ENCODE assay signal across 8 cellular contexts in genomic region chr9:76571288-76572204, GRCh38.
DNase-seq lines count a peak whose midpoint lies in the region; ATAC-seq and TF ChIP-seq lines count a peak whose summit lies in the region.

No MANE protein-coding gene starts in this region.

- peak; percentile 65 for ATAC-seq in activated CD4-positive, alpha-beta T cell treated with anti-CD3 and anti-CD28 coated beads for 36 hours
- ATAC-seq in HG02885 (IDR thresholded peaks at IDR 0.05; ENCODE audit: poor library complexity, unreplicated experiment) (peak; percentile 90), T-helper 17 cell (no peak), foreskin keratinocyte (peak; percentile 55), SK-N-SH treated with all-trans-retinoic acid at 6 μM for 48 hours (no peak)
- peak; percentile 88 for ATAC-seq in stimulated activated memory B cell treated with anti-CD40 and anti-IgM and Interleukin-4, amounts not matched to agents 10 μg/mL and 1 μg/mL and 100 μg/mL, for 72 hours

- H3K4me3 Mint-ChIP-seq in activated CD4-positive, alpha-beta T cell treated with anti-CD3 and anti-CD28 coated beads for 36 hours: peak overlapping the region; percentile 52
- H3K4me3 Mint-ChIP-seq in T-helper 17 cell: peak overlapping the region; percentile 10
- peak overlapping the region; percentile 55 for H3K4me3 Mint-ChIP-seq in stimulated activated memory B cell treated with anti-CD40 and anti-IgM and Interleukin-4, amounts not matched to agents 10 μg/mL and 1 μg/mL and 100 μg/mL, for 72 hours

- H3K9me3 Mint-ChIP-seq in activated CD4-positive, alpha-beta T cell treated with anti-CD3 and anti-CD28 coated beads for 36 hours (ENCODE audit: low read depth): peaks cover 12% of the 10 kb centered on the region
- peaks cover 11% of the 10 kb centered on the region for H3K9me3 Mint-ChIP-seq in stimulated activated memory B cell treated with anti-CD40 and anti-IgM and Interleukin-4, amounts not matched to agents 10 μg/mL and 1 μg/mL and 100 μg/mL, for 72 hours

- POLR2A ChIA-PET in activated CD4-positive, alpha-beta T cell treated with anti-CD3 and anti-CD28 coated beads for 36 hours (lab: Charles Lee): no interaction called here

- H3K4me1 Mint-ChIP-seq in activated CD4-positive, alpha-beta T cell treated with anti-CD3 and anti-CD28 coated beads for 36 hours: peaks cover 11% of the 10 kb centered on the region
- no peaks in the 10 kb centered on the region for H3K4me1 Mint-ChIP-seq in T-helper 17 cell
- peaks cover 10% of the 10 kb centered on the region for H3K4me1 Mint-ChIP-seq in stimulated activated memory B cell treated with anti-CD40 and anti-IgM and Interleukin-4, amounts not matched to agents 10 μg/mL and 1 μg/mL and 100 μg/mL, for 72 hours

- H3K27me3 ChIP-seq in foreskin keratinocyte (peaks cover 12% of the 10 kb centered on the region), adrenal gland (peaks cover 9% of the 10 kb centered on the region)

- DNase-seq in activated CD4-positive, alpha-beta T cell treated with anti-CD3 and anti-CD28 coated beads for 36 hours: peak; percentile 28
- no peak for DNase-seq in activated CD4-positive, alpha-beta T cell treated with anti-CD3 and anti-CD28 coated beads for 1 hour
- DNase-seq in T-helper 17 cell (no peak), foreskin keratinocyte (no peak), adrenal gland (no peak)

- TF ChIP-seq CTCF in foreskin keratinocyte (conservative IDR thresholded peaks at IDR 0.05) (no peak), adrenal gland (IDR thresholded peaks at IDR 0.05) (no peak)

- WGBS in adrenal gland, 4 donors: 11 to 18% (median 15%) methylated on average over 22 to 40 of the region's 40 CpGs

- H3K27ac Mint-ChIP-seq in activated CD4-positive, alpha-beta T cell treated with anti-CD3 and anti-CD28 coated beads for 36 hours: no peak overlapping the region
- no peak overlapping the region for H3K27ac Mint-ChIP-seq in T-helper 17 cell
- H3K27ac Mint-ChIP-seq in stimulated activated memory B cell treated with anti-CD40 and anti-IgM and Interleukin-4, amounts not matched to agents 10 μg/mL and 1 μg/mL and 100 μg/mL, for 72 hours: no peak overlapping the region

- peak overlapping the region in 2 of 4 donors; percentile 14 to 52 for H3K4me3 ChIP-seq in adrenal gland

- peaks cover 43% of the 10 kb centered on the region for H3K27me3 Mint-ChIP-seq in activated CD4-positive, alpha-beta T cell treated with anti-CD3 and anti-CD28 coated beads for 36 hours
- peaks cover 15% of the 10 kb centered on the region for H3K27me3 Mint-ChIP-seq in T-helper 17 cell
- peaks cover 47% of the 10 kb centered on the region for H3K27me3 Mint-ChIP-seq in stimulated activated memory B cell treated with anti-CD40 and anti-IgM and Interleukin-4, amounts not matched to agents 10 μg/mL and 1 μg/mL and 100 μg/mL, for 72 hours

- H3K27ac ChIP-seq in foreskin keratinocyte (no peak overlapping the region), adrenal gland (no peak overlapping the region)

- CTCF ChIA-PET in activated CD4-positive, alpha-beta T cell treated with anti-CD3 and anti-CD28 coated beads for 36 hours (lab: Charles Lee): no interaction called here

- H3K36me3 Mint-ChIP-seq in activated CD4-positive, alpha-beta T cell treated with anti-CD3 and anti-CD28 coated beads for 36 hours (ENCODE audit: low read depth): no peaks in the 10 kb centered on the region
- H3K36me3 Mint-ChIP-seq in T-helper 17 cell (ENCODE audit: low read depth): no peaks in the 10 kb centered on the region
- no peaks in the 10 kb centered on the region for H3K36me3 Mint-ChIP-seq in stimulated activated memory B cell treated with anti-CD40 and anti-IgM and Interleukin-4, amounts not matched to agents 10 μg/mL and 1 μg/mL and 100 μg/mL, for 72 hours

- intact Hi-C loops in activated CD4-positive, alpha-beta T cell treated with anti-CD3 and anti-CD28 coated beads for 36 hours (cut with DNase I, micrococcal nuclease): no loop called here
- intact Hi-C loops in adrenal gland (cut with DNase I): no loop called here

- H3K4me1 ChIP-seq in foreskin keratinocyte (no peaks in the 10 kb centered on the region), adrenal gland (replicated peaks in 1 of 2) (no peaks in the 10 kb centered on the region)

- no peak for TF ChIP-seq POLR2A in adrenal gland (IDR thresholded peaks at IDR 0.05)

- no peaks in the 10 kb centered on the region for H3K36me3 ChIP-seq in adrenal gland (replicated peaks in 1 of 2)

- no peaks in the 10 kb centered on the region for H3K9me3 ChIP-seq in T-helper 17 cell (ENCODE audit: control insufficient read depth, low read length, poor library complexity, severe bottlenecking)
- H3K9me3 ChIP-seq in adrenal gland (replicated peaks in 1 of 3): no peaks in the 10 kb centered on the region

TF ChIP-seq in SK-N-SH treated with all-trans-retinoic acid at 6 μM for 48 hours, 23 proteins besides CTCF, POLR2A, EP300 and RAD21 (continues in another document):
- TF ChIP-seq RARB (CRISPR knock-in tag; IDR thresholded peaks at IDR 0.05): no peak
- no peak for TF ChIP-seq ZC3H10 (CRISPR knock-in tag; IDR thresholded peaks at IDR 0.05)
- TF ChIP-seq GLIS3 (CRISPR knock-in tag; IDR thresholded peaks at IDR 0.05): no peak
- no peak for TF ChIP-seq ESRRG (CRISPR knock-in tag; IDR thresholded peaks at IDR 0.05)
- no peak for TF ChIP-seq TCF4 (CRISPR knock-in tag; IDR thresholded peaks at IDR 0.05; ENCODE audit: borderline replicate concordance)
- no peak for TF ChIP-seq ARNTL (CRISPR knock-in tag; IDR thresholded peaks at IDR 0.05; ENCODE audit: borderline replicate concordance, low read depth)
- TF ChIP-seq TOX (CRISPR knock-in tag; IDR thresholded peaks at IDR 0.05; ENCODE audit: borderline replicate concordance): no peak
- no peak for TF ChIP-seq ZNF70 (CRISPR knock-in tag; IDR thresholded peaks at IDR 0.05)
- no peak for TF ChIP-seq PATZ1 (CRISPR knock-in tag; IDR thresholded peaks at IDR 0.05; ENCODE audit: borderline replicate concordance)
- no peak for TF ChIP-seq PPARA (CRISPR knock-in tag; IDR thresholded peaks at IDR 0.05; ENCODE audit: borderline replicate concordance)
- TF ChIP-seq ZNF8 (CRISPR knock-in tag; IDR thresholded peaks at IDR 0.05): no peak
- TF ChIP-seq, protein P1, sequence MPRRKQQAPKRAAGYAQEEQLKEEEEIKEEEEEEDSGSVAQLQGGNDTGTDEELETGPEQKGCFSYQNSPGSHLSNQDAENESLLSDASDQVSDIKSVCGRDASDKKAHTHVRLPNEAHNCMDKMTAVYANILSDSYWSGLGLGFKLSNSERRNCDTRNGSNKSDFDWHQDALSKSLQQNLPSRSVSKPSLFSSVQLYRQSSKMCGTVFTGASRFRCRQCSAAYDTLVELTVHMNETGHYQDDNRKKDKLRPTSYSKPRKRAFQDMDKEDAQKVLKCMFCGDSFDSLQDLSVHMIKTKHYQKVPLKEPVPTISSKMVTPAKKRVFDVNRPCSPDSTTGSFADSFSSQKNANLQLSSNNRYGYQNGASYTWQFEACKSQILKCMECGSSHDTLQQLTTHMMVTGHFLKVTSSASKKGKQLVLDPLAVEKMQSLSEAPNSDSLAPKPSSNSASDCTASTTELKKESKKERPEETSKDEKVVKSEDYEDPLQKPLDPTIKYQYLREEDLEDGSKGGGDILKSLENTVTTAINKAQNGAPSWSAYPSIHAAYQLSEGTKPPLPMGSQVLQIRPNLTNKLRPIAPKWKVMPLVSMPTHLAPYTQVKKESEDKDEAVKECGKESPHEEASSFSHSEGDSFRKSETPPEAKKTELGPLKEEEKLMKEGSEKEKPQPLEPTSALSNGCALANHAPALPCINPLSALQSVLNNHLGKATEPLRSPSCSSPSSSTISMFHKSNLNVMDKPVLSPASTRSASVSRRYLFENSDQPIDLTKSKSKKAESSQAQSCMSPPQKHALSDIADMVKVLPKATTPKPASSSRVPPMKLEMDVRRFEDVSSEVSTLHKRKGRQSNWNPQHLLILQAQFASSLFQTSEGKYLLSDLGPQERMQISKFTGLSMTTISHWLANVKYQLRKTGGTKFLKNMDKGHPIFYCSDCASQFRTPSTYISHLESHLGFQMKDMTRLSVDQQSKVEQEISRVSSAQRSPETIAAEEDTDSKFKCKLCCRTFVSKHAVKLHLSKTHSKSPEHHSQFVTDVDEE (CRISPR knock-in tag; IDR thresholded peaks at IDR 0.05): no peak
- no peak for TF ChIP-seq ZNF565 (CRISPR knock-in tag; conservative IDR thresholded peaks at IDR 0.05; ENCODE audit: low read depth)
- no peak for TF ChIP-seq SNAI2 (CRISPR knock-in tag; IDR thresholded peaks at IDR 0.05)
- TF ChIP-seq, protein P2, sequence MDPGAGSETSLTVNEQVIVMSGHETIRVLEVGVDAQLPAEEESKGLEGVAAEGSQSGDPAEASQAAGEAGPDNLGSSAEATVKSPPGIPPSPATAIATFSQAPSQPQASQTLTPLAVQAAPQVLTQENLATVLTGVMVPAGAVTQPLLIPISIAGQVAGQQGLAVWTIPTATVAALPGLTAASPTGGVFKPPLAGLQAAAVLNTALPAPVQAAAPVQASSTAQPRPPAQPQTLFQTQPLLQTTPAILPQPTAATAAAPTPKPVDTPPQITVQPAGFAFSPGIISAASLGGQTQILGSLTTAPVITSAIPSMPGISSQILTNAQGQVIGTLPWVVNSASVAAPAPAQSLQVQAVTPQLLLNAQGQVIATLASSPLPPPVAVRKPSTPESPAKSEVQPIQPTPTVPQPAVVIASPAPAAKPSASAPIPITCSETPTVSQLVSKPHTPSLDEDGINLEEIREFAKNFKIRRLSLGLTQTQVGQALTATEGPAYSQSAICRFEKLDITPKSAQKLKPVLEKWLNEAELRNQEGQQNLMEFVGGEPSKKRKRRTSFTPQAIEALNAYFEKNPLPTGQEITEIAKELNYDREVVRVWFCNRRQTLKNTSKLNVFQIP (CRISPR knock-in tag; IDR thresholded peaks at IDR 0.05; ENCODE audit: borderline replicate concordance, low read depth): no peak

Comparison
In these comparisons a context has a peak if more than half of its experiments do, and no peak if none do; other contexts are left out.
1. ATAC-seq: peak in activated CD4-positive, alpha-beta T cell treated with anti-CD3 and anti-CD28 coated beads for 36 hours (single experiment), HG02885 (single experiment), foreskin keratinocyte (single experiment) and stimulated activated memory B cell treated with anti-CD40 and anti-IgM and Interleukin-4, amounts not matched to agents 10 μg/mL and 1 μg/mL and 100 μg/mL, for 72 hours (single experiment); none in T-helper 17 cell (single experiment) and SK-N-SH treated with all-trans-retinoic acid at 6 μM for 48 hours (single experiment).
2. Peak in every context shown above with its lines, with median percentiles within 50 percentile points of each other: H3K4me3 Mint-ChIP-seq.